Comparison of ENCODE assay signal across 8 cellular contexts in genomic region chr16:67529639-67530012, GRCh38. TPM values are rescaled to one million over a fixed set of nuclear protein-coding genes. Genes with fewer than 3 reads are reported as not detected.
DNase-seq lines count a peak whose midpoint lies in the region; ATAC-seq lines count a peak whose summit lies in the region.

No MANE protein-coding gene starts in this region.

- H3K36me3 ChIP-seq in NT2/D1 (ENCODE audit: insufficient read depth, insufficient read length, low read length), result peaks cover 13% of the 10 kb centered on the region
- H3K36me3 ChIP-seq in effector memory CD4-positive, alpha-beta T cell (ENCODE audit: control insufficient read depth, insufficient read depth, low read length), result no peaks in the 10 kb centered on the region

- no peak for ATAC-seq in GM19328 (IDR thresholded peaks at IDR 0.05; ENCODE audit: unreplicated experiment)

- DNase-seq in Caki2 (ENCODE audit: low read depth), result peak; percentile 20
- no peak for DNase-seq in NT2/D1 (ENCODE audit: low read depth, low spot score)
- DNase-seq in effector memory CD4-positive, alpha-beta T cell, result no peak
- DNase-seq in myocyte (ENCODE audit: low read depth), result peak; percentile 49
- no peak for DNase-seq in ureter (ENCODE audit: low spot score)
- no peak for DNase-seq in GDM1 (lab: John Stamatoyannopoulos, UW)
- DNase-seq in Kasumi-1 (lab: John Stamatoyannopoulos, UW), result no peak

- H3K27me3 ChIP-seq in NT2/D1 (ENCODE audit: insufficient read depth, insufficient read length), result peaks cover 32% of the 10 kb centered on the region
- H3K27me3 ChIP-seq in effector memory CD4-positive, alpha-beta T cell (replicated peaks; ENCODE audit: control insufficient read depth, insufficient read depth, low read length, poor library complexity, severe bottlenecking), result peaks cover 11% of the 10 kb centered on the region

- no peak overlapping the region for H3K27ac ChIP-seq in effector memory CD4-positive, alpha-beta T cell (ENCODE audit: insufficient read depth, low read length, poor library complexity, severe bottlenecking)

- H3K4me1 ChIP-seq in NT2/D1 (ENCODE audit: insufficient read depth, insufficient read length), result peaks cover 22% of the 10 kb centered on the region
- peaks cover 30% of the 10 kb centered on the region for H3K4me1 ChIP-seq in effector memory CD4-positive, alpha-beta T cell (ENCODE audit: control insufficient read depth, insufficient read depth, low read length, poor library complexity, severe bottlenecking)

- peak overlapping the region; percentile 81 for H3K9ac ChIP-seq in NT2/D1 (ENCODE audit: insufficient read length, low read depth)

- in situ Hi-C loops in Caki2 (cut with HindIII; ENCODE audit: low pct_unique_long_range_greater_than_20kb, low sequenced_read_pairs), result no loop called here

- no peaks in the 10 kb centered on the region for H3K9me3 ChIP-seq in NT2/D1 (ENCODE audit: insufficient read depth, low read length)
- no peaks in the 10 kb centered on the region for H3K9me3 ChIP-seq in effector memory CD4-positive, alpha-beta T cell (ENCODE audit: control insufficient read depth, low read length)

- H3K4me3 ChIP-seq in NT2/D1 (ENCODE audit: insufficient read length, low read depth), result peak overlapping the region; percentile 36
- peak overlapping the region; percentile 69 for H3K4me3 ChIP-seq in effector memory CD4-positive, alpha-beta T cell (ENCODE audit: insufficient read depth, low read depth, low read length, poor library complexity, severe bottlenecking)

RNA-seq across cellular contexts. Expression of gene RIPOR1, which starts 1.0 kb away (rescaled TPM):
- 3.4 and 11.0 TPM in 2 replicates for total RNA-seq in Caki2 (2014; rRNA removed; shearing (Covaris generic); ENCODE audit: low replicate concordance)
- total RNA-seq in myocyte (32.4 and 37.8 TPM in 2 replicates), ureter (57.6 TPM)
- 66.9 TPM for polyA plus RNA-seq in myocyte (2012)

RNA-seq across cellular contexts. Expression of gene CTCF, which starts 32.7 kb away (rescaled TPM):
- 32.1 and 34.5 TPM in 2 replicates for total RNA-seq in Caki2 (2014; rRNA removed; shearing (Covaris generic); ENCODE audit: low replicate concordance)
- total RNA-seq in myocyte (27.9 and 35.7 TPM in 2 replicates), ureter (54.6 TPM)
- 20.0 TPM for polyA plus RNA-seq in myocyte (2012)

RNA-seq across cellular contexts. Expression of gene AGRP, which starts 46.3 kb away (rescaled TPM):
- not detected in 2 replicates for total RNA-seq in Caki2 (2014; rRNA removed; shearing (Covaris generic); ENCODE audit: low replicate concordance)
- total RNA-seq in myocyte (not detected in 2 replicates), ureter (not detected)
- 0.14 TPM for polyA plus RNA-seq in myocyte (2012)

RNA-seq across cellular contexts. Expression of gene ATP6V0D1, which starts 48.7 kb away (rescaled TPM):
- total RNA-seq in Caki2 (2014; rRNA removed; shearing (Covaris generic); ENCODE audit: low replicate concordance), result 39.7 and 71.5 TPM in 2 replicates
- total RNA-seq in myocyte (190 and 234 TPM in 2 replicates), ureter (89.2 TPM)
- polyA plus RNA-seq in myocyte (2012), result 165 TPM

Comparison
In these comparisons a context has a peak if more than half of its experiments do, and no peak if none do; other contexts are left out.
1. DNase-seq: peak in Caki2 (single experiment) and myocyte (single experiment); none in NT2/D1 (single experiment), effector memory CD4-positive, alpha-beta T cell (0 of 3), ureter (single experiment), GDM1 (single experiment) and Kasumi-1 (0 of 2).